8 cellular contexts compared by ENCODE assay signal in the genomic region with DNA sequence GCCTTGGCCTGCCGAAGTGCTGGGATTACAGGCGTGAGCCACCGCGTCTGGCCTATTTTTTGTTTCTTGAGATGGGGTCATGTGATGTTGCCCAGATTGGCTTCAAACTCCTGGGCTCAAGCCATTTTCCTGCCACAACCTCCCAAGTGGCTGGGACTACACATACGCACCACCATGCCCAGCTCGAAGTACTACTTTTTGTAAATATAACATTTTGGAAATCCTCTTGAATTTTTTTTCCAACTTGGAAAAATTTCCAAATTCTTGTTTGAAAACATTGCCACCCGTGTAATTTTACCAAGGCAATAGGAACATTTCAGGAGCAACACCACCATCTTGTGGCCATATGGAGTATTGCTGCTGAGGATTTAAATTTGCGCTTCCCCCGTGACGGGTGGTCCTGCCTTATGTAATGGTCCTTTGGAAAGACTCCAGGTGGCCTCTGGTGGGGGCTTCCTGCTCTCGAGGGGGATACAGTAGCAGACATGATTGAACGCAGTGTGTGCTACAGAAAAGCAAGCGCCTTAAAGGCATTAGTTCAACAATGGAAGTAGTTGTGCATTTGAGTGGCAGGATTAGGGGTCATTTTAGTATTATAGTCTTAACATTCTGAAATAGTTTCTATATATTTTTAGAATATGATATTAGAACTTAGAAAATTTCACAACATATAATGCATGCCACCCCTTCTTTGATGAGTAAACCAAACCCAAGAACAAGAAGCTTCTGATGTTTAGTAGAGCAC. TPM values are rescaled to one million over a fixed set of nuclear protein-coding genes. Genes with fewer than 3 reads are reported as not detected.
DNase-seq lines count a peak whose midpoint lies in the region; ATAC-seq and TF ChIP-seq lines count a peak whose summit lies in the region.

No MANE protein-coding gene starts in this region.

- BruUV-seq in Calu3 (replicated peaks; lab: Mats Ljungman, UMichigan): no TSS peak

- H3K27ac Mint-ChIP-seq in Calu3 (ENCODE audit: unreplicated experiment) (no peak overlapping the region), IgD-negative memory B cell (peak overlapping the region; percentile 28 to 87 (median 57))
- peak overlapping the region; percentile 46 for H3K27ac Mint-ChIP-seq in activated naive CD8-positive, alpha-beta T cell

- peaks cover 12% of the 10 kb centered on the region for H3K4me1 ChIP-seq in psoas muscle

- no peak overlapping the region for H3K4me3 ChIP-seq in psoas muscle

- H3K4me3 Mint-ChIP-seq in Calu3 (ENCODE audit: low read depth, unreplicated experiment) (no peak overlapping the region), IgD-negative memory B cell (peak overlapping the region in 1 of 4 donors; percentile 33)
- no peak overlapping the region for H3K4me3 Mint-ChIP-seq in activated naive CD8-positive, alpha-beta T cell

- ATAC-seq in psoas muscle (peak; percentile 60 to 87 (median 76)), HG02623 (IDR thresholded peaks at IDR 0.05; ENCODE audit: unreplicated experiment) (no peak), HG03565 (IDR thresholded peaks at IDR 0.05; ENCODE audit: unreplicated experiment) (no peak)

- H3K9me3 Mint-ChIP-seq in Calu3 (ENCODE audit: low read depth, unreplicated experiment): no peaks in the 10 kb centered on the region
- H3K9me3 Mint-ChIP-seq in IgD-negative memory B cell: no peaks in the 10 kb centered on the region
- H3K9me3 Mint-ChIP-seq in activated naive CD8-positive, alpha-beta T cell (ENCODE audit: low read depth): no peaks in the 10 kb centered on the region

- peak overlapping the region; percentile 57 for H3K27ac ChIP-seq in psoas muscle

- no peaks in the 10 kb centered on the region for H3K9me3 ChIP-seq in psoas muscle

- TF ChIP-seq CTCF in Calu3 (IDR thresholded peaks at IDR 0.05; ENCODE audit: unreplicated experiment) (peak; percentile 84), psoas muscle (IDR thresholded peaks at IDR 0.05) (peak; percentile 95)

- 8 to 14% (median 13%) methylated on average over 13 of the region's 13 CpGs for WGBS in psoas muscle, 3 donors

- H3K27me3 Mint-ChIP-seq in Calu3 (ENCODE audit: unreplicated experiment) (no peaks in the 10 kb centered on the region), IgD-negative memory B cell (no peaks in the 10 kb centered on the region)
- H3K27me3 Mint-ChIP-seq in activated naive CD8-positive, alpha-beta T cell: no peaks in the 10 kb centered on the region

- peak; percentile 64 for DNase-seq in Calu3
- peak; percentile 21 for DNase-seq in SKM-1 (lab: John Stamatoyannopoulos, UW; ENCODE audit: unreplicated experiment)
- DNase-seq in glomerular visceral epithelial cell (ENCODE audit: extremely low spot score): peak; percentile 62
- DNase-seq in psoas muscle: peak; percentile 43 to 76

- H3K36me3 Mint-ChIP-seq in Calu3 (ENCODE audit: insufficient read depth, unreplicated experiment): peaks cover 19% of the 10 kb centered on the region
- peaks cover 4% of the 10 kb centered on the region for H3K36me3 Mint-ChIP-seq in IgD-negative memory B cell
- peaks cover 2% of the 10 kb centered on the region for H3K36me3 Mint-ChIP-seq in activated naive CD8-positive, alpha-beta T cell

- no peaks in the 10 kb centered on the region for H3K27me3 ChIP-seq in psoas muscle (ENCODE audit: insufficient read depth in 3 of 3, low read length in 2 of 3)

- CTCF ChIA-PET in Calu3 (lab: Charles Lee): interaction anchor here (0.7 to 1.0 kb wide), 3 partner anchors 28 to 45 kb away, joined by 3 to 5 read pairs (median 3); no protein-coding TSS in a partner anchor

- H3K36me3 ChIP-seq in psoas muscle (ENCODE audit: insufficient read depth in 1 of 2, low read depth in 1 of 2): peaks cover 0 to 62% of the 10 kb centered on the region in 2 donors

- intact Hi-C loops in Calu3 (cut with micrococcal nuclease; ENCODE audit: unreplicated experiment) (loop anchor here (2.0 kb wide), 1 partner anchor 45 kb away; no protein-coding TSS in a partner anchor), psoas muscle (cut with DNase I) (loop anchor here (2.0 to 5.0 kb wide), 2 partner anchors 42 to 45 kb away; no protein-coding TSS in a partner anchor)

- H3K4me1 Mint-ChIP-seq in Calu3 (ENCODE audit: low read depth, unreplicated experiment) (no peaks in the 10 kb centered on the region), IgD-negative memory B cell (peaks cover 4 to 6% (median 5%) of the 10 kb centered on the region in 3 donors)
- peaks cover 6% of the 10 kb centered on the region for H3K4me1 Mint-ChIP-seq in activated naive CD8-positive, alpha-beta T cell (ENCODE audit: low read depth)

RNA-seq across cellular contexts. Expression of a gene that starts 8.0 kb away (rescaled TPM):
- 34.8 and 36.8 TPM in 2 replicates for total RNA-seq in Calu3 (2022)
- 14.8 TPM for polyA plus RNA-seq in IgD-negative memory B cell
- total RNA-seq in psoas muscle: 10 to 100 TPM; 33.0 to 55.5 (median 40.3) TPM
- polyA plus RNA-seq in psoas muscle: 10 to 100 TPM; 21.2 to 65.2 (median 24.7) TPM

RNA-seq across cellular contexts. Expression of a gene that starts 36.7 kb away (rescaled TPM):
- total RNA-seq in Calu3 (2022): 10.8 and 13.0 TPM in 2 replicates
- polyA plus RNA-seq in IgD-negative memory B cell: 20.8 TPM
- total RNA-seq in psoas muscle: 10 to 100 TPM; 14.1 to 15.7 (median 15.4) TPM
- polyA plus RNA-seq in psoas muscle: 10 to 100 TPM; 26.5 to 39.4 (median 35.5) TPM

RNA-seq across cellular contexts. Expression of a gene that starts 44.4 kb away (rescaled TPM):
- 0.51 TPM in 1 of 2 replicates, not detected in the other for total RNA-seq in Calu3 (2022)
- 1.5 TPM for polyA plus RNA-seq in IgD-negative memory B cell
- not detected for total RNA-seq in psoas muscle
- under 1 TPM in 2 of 3 donors, not detected in 1; 0.01 to 0.04 TPM for polyA plus RNA-seq in psoas muscle

RNA-seq across cellular contexts. Expression of a gene that starts 49.5 kb away (rescaled TPM):
- total RNA-seq in Calu3 (2022) (51.0 and 56.0 TPM in 2 replicates), psoas muscle (10 to 100 TPM in 1 of 4 donors, 1 to 10 TPM in 3; 4.6 to 15.9 (median 8.1) TPM)
- polyA plus RNA-seq in IgD-negative memory B cell (1.9 TPM), psoas muscle (10 to 100 TPM; 12.3 to 26.1 (median 15.0) TPM)

Comparison
In these comparisons a context has a peak if more than half of its experiments do, and no peak if none do; other contexts are left out.
1. ATAC-seq: peak in psoas muscle (4 of 4); none in HG02623 (single experiment) and HG03565 (single experiment).
2. Peak in every context shown above with its lines, with median percentiles within 50 percentile points of each other: DNase-seq.